In the genomic region with DNA sequence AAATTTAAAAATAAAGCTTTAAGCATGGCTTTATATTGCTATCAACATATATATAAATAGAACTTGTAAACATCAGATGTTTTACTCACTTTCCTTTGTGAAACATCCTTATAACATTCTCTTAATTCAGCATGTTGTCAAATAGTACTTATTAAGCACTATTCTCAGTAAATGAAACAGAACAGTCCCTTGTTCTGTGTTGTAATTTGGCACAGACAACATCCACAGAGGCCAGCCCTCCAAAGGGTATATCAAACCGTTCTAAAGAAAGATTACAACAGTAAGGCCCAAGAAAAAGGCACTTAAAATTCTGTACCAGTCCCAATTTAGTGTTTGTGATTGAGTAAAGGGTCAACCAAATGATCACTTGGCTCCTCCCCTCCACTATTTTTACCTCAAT, we compare ENCODE assay signal across 22 cellular contexts. TPM values are rescaled to one million over a fixed set of nuclear protein-coding genes. Genes with fewer than 3 reads are reported as not detected.
A peak's percentile ranks its signal among the peaks of the same experiment; 100 is the strongest.
DNase-seq lines count a peak whose midpoint lies in the region; ATAC-seq, FAIRE-seq and TF ChIP-seq lines count a peak whose summit lies in the region.
"Had no signal": no experiment of that assay in that cellular context is flagged by ENCODE, and none has a peak within 500 bp of the region (broad histone marks: within the 10 kb centered on the region; RNA-seq: fewer than 3 reads in every experiment).

No MANE protein-coding gene starts in this region.

- H3K36me3 Mint-ChIP-seq in natural killer cell treated with Interleukin-12 subunit alpha and Interleukin-12 subunit beta and Interleukin-15 and Interleukin-18, amount 100 ng/mL, for 72 hours: no peaks in the 10 kb centered on the region
- H3K36me3 Mint-ChIP-seq: CD14-positive monocyte, IgD-negative memory B cell, type B pancreatic cell had no signal

- no peaks in the 10 kb centered on the region for H3K27me3 Mint-ChIP-seq in natural killer cell treated with Interleukin-12 subunit alpha and Interleukin-12 subunit beta and Interleukin-15 and Interleukin-18, amount 100 ng/mL, for 72 hours
- H3K27me3 Mint-ChIP-seq: type B pancreatic cell had no signal

- no peak for TF ChIP-seq EP300 in sigmoid colon (IDR thresholded peaks at IDR 0.05)

- peak overlapping the region in 8 of 10 donors; percentile 23 to 59 (median 34) for H3K27ac ChIP-seq in heart right ventricle
- peak overlapping the region in 2 of 4 donors; percentile 25 to 48 for H3K27ac ChIP-seq in sigmoid colon
- H3K27ac ChIP-seq: lower lobe of right lung, SJCRH30 had no signal

- H3K4me3 ChIP-seq in heart right ventricle (no peak overlapping the region), sigmoid colon (no peak overlapping the region)
- H3K4me3 ChIP-seq: body of pancreas, lower lobe of right lung, SJCRH30 had no signal

- no peak for DNase-seq in D721Med (ENCODE audit: insufficient read length, low spot score)
- peak; percentile 39 for DNase-seq in epidermal melanocyte (ENCODE audit: insufficient read length, low spot score)
- no peak for DNase-seq in heart right ventricle
- peak; percentile 64 for DNase-seq in sigmoid colon
- DNase-seq in natural killer cell treated with Interleukin-12 subunit alpha and Interleukin-12 subunit beta and Interleukin-15 and Interleukin-18, amount 100 ng/mL, for 72 hours (ENCODE audit: low spot score): no peak
- no peak for DNase-seq in activated CD4-positive, alpha-beta T cell treated with anti-CD3 and anti-CD28 coated beads for 4 hours
- no peak for DNase-seq in NCI-H526 (lab: John Stamatoyannopoulos, UW)
- DNase-seq in urothelium cell line (ENCODE audit: low spot score): no peak
- DNase-seq: activated CD4-positive, alpha-beta T cell treated with anti-CD3 and anti-CD28 coated beads for 48 hours; body of pancreas; cortex of kidney; HCEC 1CT; lower lobe of right lung; NCI-H2081 treated with DMSO at 0.1 percent for 48 hours; NCI-H446 treated with DMSO at 0.1 percent for 48 hours; SJCRH30; stimulated activated CD4-positive, alpha-beta T cell treated with anti-CD3 and anti-CD28 coated beads, Interleukin-15, amount 100 ng/mL, for 24 hours; T-helper 1 cell had no signal

- ATAC-seq in heart right ventricle: peak in 7 of 8 donors; percentile 55 to 88 (median 76)
- no peak for ATAC-seq in natural killer cell treated with Interleukin-12 subunit alpha and Interleukin-12 subunit beta and Interleukin-15 and Interleukin-18, amount 100 ng/mL, for 72 hours
- ATAC-seq: activated naive CD4-positive, alpha-beta T cell treated with anti-CD3 and anti-CD28 coated beads, Interleukin-2, amount 50 U/mL, for 72 hours had no signal

- 20 to 22% methylated on average over 1 of the region's 1 CpG for WGBS in heart right ventricle, 2 donors
- WGBS in sigmoid colon, 2 donors: 60 to 80% methylated on average over 1 of the region's 1 CpG

- H3K27ac Mint-ChIP-seq in natural killer cell treated with Interleukin-12 subunit alpha and Interleukin-12 subunit beta and Interleukin-15 and Interleukin-18, amount 100 ng/mL, for 72 hours: no peak overlapping the region
- H3K27ac Mint-ChIP-seq: activated naive CD4-positive, alpha-beta T cell treated with anti-CD3 and anti-CD28 coated beads, Interleukin-2, amount 50 U/mL, for 72 hours; CD14-positive monocyte; IgD-negative memory B cell; type B pancreatic cell had no signal

- H3K4me1 ChIP-seq in heart right ventricle (peaks cover 0 to 90% (median 55%) of the 10 kb centered on the region in 9 donors), sigmoid colon (peaks cover 0 to 54% (median 34%) of the 10 kb centered on the region in 4 donors)
- H3K4me1 ChIP-seq: SJCRH30 had no signal

- H3K4me1 Mint-ChIP-seq in natural killer cell treated with Interleukin-12 subunit alpha and Interleukin-12 subunit beta and Interleukin-15 and Interleukin-18, amount 100 ng/mL, for 72 hours (ENCODE audit: low read depth in 2 of 2): no peaks in the 10 kb centered on the region
- H3K4me1 Mint-ChIP-seq: IgD-negative memory B cell had no signal

- TF ChIP-seq CTCF in D721Med (IDR thresholded peaks at IDR 0.05; ENCODE audit: insufficient read depth, missing control alignments) (no peak), heart right ventricle (IDR thresholded peaks at IDR 0.05) (no peak), sigmoid colon (IDR thresholded peaks at IDR 0.05) (no peak)

- no peak overlapping the region for H3K4me3 Mint-ChIP-seq in natural killer cell treated with Interleukin-12 subunit alpha and Interleukin-12 subunit beta and Interleukin-15 and Interleukin-18, amount 100 ng/mL, for 72 hours
- H3K4me3 Mint-ChIP-seq: CD14-positive monocyte, IgD-negative memory B cell, type B pancreatic cell had no signal

- H3K9me3 ChIP-seq in heart right ventricle (no peaks in the 10 kb centered on the region), sigmoid colon (no peaks in the 10 kb centered on the region)
- H3K9me3 ChIP-seq: body of pancreas, lower lobe of right lung, SJCRH30 had no signal

- TF ChIP-seq POLR2A in sigmoid colon (IDR thresholded peaks at IDR 0.05): no peak

- FAIRE-seq in D721Med (lab: Jason Lieb, UNC) (peak; percentile 78), urothelium cell line (lab: Jason Lieb, UNC) (no peak)

- no peaks in the 10 kb centered on the region for H3K9me3 Mint-ChIP-seq in natural killer cell treated with Interleukin-12 subunit alpha and Interleukin-12 subunit beta and Interleukin-15 and Interleukin-18, amount 100 ng/mL, for 72 hours
- H3K9me3 Mint-ChIP-seq: type B pancreatic cell had no signal

- intact Hi-C loops in heart right ventricle (cut with DNase I): loop anchor here in 2 of 10 donors (5.0 kb wide), 3 partner anchors 42 to 72 kb away; no protein-coding TSS in a partner anchor
- intact Hi-C loops in sigmoid colon (cut with DNase I): no loop called here

- H3K36me3 ChIP-seq in heart right ventricle: no peaks in the 10 kb centered on the region
- no peaks in the 10 kb centered on the region for H3K36me3 ChIP-seq in sigmoid colon
- H3K36me3 ChIP-seq: lower lobe of right lung, SJCRH30 had no signal

- H3K27me3 ChIP-seq in heart right ventricle (no peaks in the 10 kb centered on the region), sigmoid colon (no peaks in the 10 kb centered on the region)
- H3K27me3 ChIP-seq: body of pancreas, SJCRH30 had no signal

RNA-seq across cellular contexts. Expression of a gene that starts 46.0 kb away (rescaled TPM):
- total RNA-seq in heart right ventricle: 10 to 100 TPM in 9 of 10 donors, 1 to 10 TPM in 1; 8.6 to 26.1 (median 13.9) TPM
- 1 to 10 TPM; 2.4 to 4.3 TPM for polyA plus RNA-seq in heart right ventricle
- total RNA-seq in sigmoid colon: 1 to 10 TPM; 5.3 to 9.7 (median 6.4) TPM
- polyA plus RNA-seq in sigmoid colon: 10 to 100 TPM in 1 of 3 donors, 1 to 10 TPM in 2; 4.9 to 11.8 (median 6.6) TPM
- not detected for total RNA-seq in natural killer cell treated with Interleukin-12 subunit alpha and Interleukin-12 subunit beta and Interleukin-15 and Interleukin-18, amount 100 ng/mL, for 72 hours
- total RNA-seq: activated naive CD4-positive, alpha-beta T cell treated with anti-CD3 and anti-CD28 coated beads, Interleukin-2, amount 50 U/mL, for 72 hours had no signal
- polyA plus RNA-seq: CD14-positive monocyte, IgD-negative memory B cell had no signal

Comparison
In these comparisons a context has a peak if more than half of its experiments do, and no peak if none do; other contexts are left out.
1. DNase-seq: peak in epidermal melanocyte (single experiment) and sigmoid colon (single experiment); none in D721Med (single experiment), heart right ventricle (0 of 2), natural killer cell treated with Interleukin-12 subunit alpha and Interleukin-12 subunit beta and Interleukin-15 and Interleukin-18, amount 100 ng/mL, for 72 hours (single experiment), activated CD4-positive, alpha-beta T cell treated with anti-CD3 and anti-CD28 coated beads for 4 hours (0 of 2), NCI-H526 (0 of 2) and urothelium cell line (single experiment).
2. ATAC-seq: peak in heart right ventricle (7 of 8); none in natural killer cell treated with Interleukin-12 subunit alpha and Interleukin-12 subunit beta and Interleukin-15 and Interleukin-18, amount 100 ng/mL, for 72 hours (0 of 2).
3. RNA of a gene that starts 46.0 kb away (total RNA-seq): 8.6 to 26.1 TPM in heart right ventricle and 5.3 to 9.7 TPM in sigmoid colon; not detected in natural killer cell treated with Interleukin-12 subunit alpha and Interleukin-12 subunit beta and Interleukin-15 and Interleukin-18, amount 100 ng/mL, for 72 hours; every median in the first group is over 4 times any median in the second.